29 cellular contexts compared by ENCODE assay signal in genomic region chr7:158620418-158620817, GRCh38. TPM values are rescaled to one million over a fixed set of nuclear protein-coding genes. Genes with fewer than 3 reads are reported as not detected.
"Had no signal": no experiment of that assay in that cellular context is flagged by ENCODE, and none has a peak within 500 bp of the region (broad histone marks: within the 10 kb centered on the region; RNA-seq: fewer than 3 reads in every experiment).

No MANE protein-coding gene starts in this region.

- FAIRE-seq: endothelial cell of umbilical vein had no signal

- DNase-seq: activated B cell treated with CpG ODN at 0.5 μM for 24 hours; activated CD4-positive, alpha-beta memory T cell treated with anti-CD3 and anti-CD28 coated beads for 36 hours; activated CD4-positive, alpha-beta T cell treated with anti-CD3 and anti-CD28 coated beads, Interleukin-2, amount 10 ng/mL, durations not matched to agents 24 days and 14 days; activated CD8-positive, alpha-beta memory T cell treated with anti-CD3 and anti-CD28 coated beads, Interleukin-2, amount 50 U/mL, for 48 hours; activated CD8-positive, alpha-beta T cell treated with anti-CD3 and anti-CD28 coated beads, Interleukin-2, amount 10 ng/mL, durations not matched to agents 7 days and 5 days; activated effector memory CD4-positive, alpha-beta T cell treated with Interleukin-2 at 50 U/mL for 16 hours; activated gamma-delta T cell treated with Interleukin-2 at 50 U/mL for 16 hours; activated naive CD4-positive, alpha-beta T cell treated with anti-CD3 and anti-CD28 coated beads, Interleukin-2, amount 50 U/mL, for 16 hours; activated naive CD4-positive, alpha-beta T cell treated with Interleukin-2 at 50 U/mL for 16 hours; activated T-cell treated with anti-CD3 and anti-CD28 coated beads, Interleukin-2, amount 50 U/mL, for 4 hours; amniotic stem cell; anterior cingulate cortex; body of pancreas; caudate nucleus; cortex of kidney; effector CD8-positive, alpha-beta T cell; esophagus squamous epithelium; foreskin melanocyte; heart right ventricle; T-helper 1 cell; T-helper 17 cell; T1000; WERI-Rb-1 had no signal

- ATAC-seq: activated CD4-positive, CD25-positive, alpha-beta regulatory T cell treated with anti-CD3 and anti-CD28 coated beads, Interleukin-2, amount 50 U/mL, for 24 hours; activated CD8-positive, alpha-beta T cell treated with anti-CD3 and anti-CD28 coated beads, Interleukin-2, amount 10 ng/mL, durations not matched to agents 7 days and 5 days; activated T-cell treated with anti-CD3 and anti-CD28 coated beads, Interleukin-2, amount 50 U/mL, for 4 hours; activated T-helper 17 cell treated with anti-CD3 and anti-CD28 coated beads, Interleukin-2, amount 50 U/mL, for 72 hours; body of pancreas; gastroesophageal sphincter; heart right ventricle; T-helper 17 cell had no signal

- H3K9me3 ChIP-seq: body of pancreas, esophagus squamous epithelium, gastroesophageal sphincter, heart right ventricle had no signal

- H3K27me3 ChIP-seq: body of pancreas, esophagus squamous epithelium, gastroesophageal sphincter, heart right ventricle had no signal

- H3K36me3 ChIP-seq: esophagus squamous epithelium, gastroesophageal sphincter had no signal

- H3K4me3 ChIP-seq: body of pancreas, esophagus squamous epithelium, gastroesophageal sphincter, heart right ventricle had no signal

- H3K27ac ChIP-seq: body of pancreas, epithelial cell of prostate, esophagus squamous epithelium, gastroesophageal sphincter, heart right ventricle, WERI-Rb-1 had no signal

- H3K4me1 ChIP-seq: body of pancreas, esophagus squamous epithelium, gastroesophageal sphincter, heart right ventricle had no signal

RNA-seq across cellular contexts. Expression of gene PTPRN2, which starts 32.8 kb away (rescaled TPM):
- total RNA-seq: fibroblast of villous mesenchyme had no signal
